14 cellular contexts compared by ENCODE assay signal in genomic region chr4:81523672-81524436, GRCh38. TPM values are rescaled to one million over a fixed set of nuclear protein-coding genes. Genes with fewer than 3 reads are reported as not detected.
DNase-seq lines count a peak whose midpoint lies in the region; ATAC-seq and TF ChIP-seq lines count a peak whose summit lies in the region.
"Had no signal": no experiment of that assay in that cellular context is flagged by ENCODE, and none has a peak within 500 bp of the region (broad histone marks: within the 10 kb centered on the region; RNA-seq: fewer than 3 reads in every experiment).

No MANE protein-coding gene starts in this region.

- H3K27ac Mint-ChIP-seq in GM23338, result no peak overlapping the region
- no peak overlapping the region for H3K27ac Mint-ChIP-seq in activated CD4-positive, alpha-beta T cell treated with anti-CD3 and anti-CD28 coated beads, Interleukin-2, amount 10 ng/mL, durations not matched to agents 24 days and 14 days
- H3K27ac Mint-ChIP-seq: CD8-positive, alpha-beta T cell; nephron; stimulated activated naive CD8-positive, alpha-beta T cell treated with anti-CD3 and anti-CD28 coated beads, Interleukin-15, Interleukin-2, amounts not matched to agents 100 ng/mL and 50 ng/mL, for 24 hours had no signal

- H3K79me2 ChIP-seq in GM23338 (replicated peaks; ENCODE audit: insufficient read depth) (no peaks in the 10 kb centered on the region), neural cell (replicated peaks; ENCODE audit: insufficient read depth, low read length) (no peaks in the 10 kb centered on the region)

- H3K27me3 ChIP-seq in GM23338 (ENCODE audit: insufficient read depth) (no peaks in the 10 kb centered on the region), neural cell (ENCODE audit: insufficient read depth, low read depth, low read length) (no peaks in the 10 kb centered on the region)
- H3K27me3 ChIP-seq: ascending aorta had no signal

- no peak overlapping the region for H3K4me3 Mint-ChIP-seq in GM23338
- no peak overlapping the region for H3K4me3 Mint-ChIP-seq in activated CD4-positive, alpha-beta T cell treated with anti-CD3 and anti-CD28 coated beads, Interleukin-2, amount 10 ng/mL, durations not matched to agents 24 days and 14 days
- H3K4me3 Mint-ChIP-seq: CD8-positive, alpha-beta T cell; nephron; stimulated activated naive CD8-positive, alpha-beta T cell treated with anti-CD3 and anti-CD28 coated beads, Interleukin-15, Interleukin-2, amounts not matched to agents 100 ng/mL and 50 ng/mL, for 24 hours had no signal

- no peak for TF ChIP-seq CTCF in GM23338 (conservative IDR thresholded peaks at IDR 0.05; ENCODE audit: low read depth in 2 of 2)
- no peak for TF ChIP-seq CTCF in neural cell (IDR thresholded peaks at IDR 0.05; ENCODE audit: poor library complexity, severe bottlenecking)

- H2AFZ ChIP-seq in GM23338, result peak overlapping the region; percentile 35; the same call in 1 of the 2 replicates
- H2AFZ ChIP-seq in neural cell (ENCODE audit: low read depth, low read length), result no peak overlapping the region

- intact Hi-C loops in activated CD4-positive, alpha-beta T cell treated with anti-CD3 and anti-CD28 coated beads, Interleukin-2, amount 10 ng/mL, durations not matched to agents 24 days and 14 days (cut with micrococcal nuclease), result no loop called here

- peaks cover 8% of the 10 kb centered on the region; the same call in 2 of the 3 replicates for H3K36me3 Mint-ChIP-seq in GM23338 (ENCODE audit: low read depth)
- no peaks in the 10 kb centered on the region for H3K36me3 Mint-ChIP-seq in activated CD4-positive, alpha-beta T cell treated with anti-CD3 and anti-CD28 coated beads, Interleukin-2, amount 10 ng/mL, durations not matched to agents 24 days and 14 days (ENCODE audit: low read depth)

- H3K4me1 ChIP-seq in GM23338 (ENCODE audit: insufficient read depth), result peaks cover 11% of the 10 kb centered on the region; the same call in 1 of the 2 replicates
- H3K4me1 ChIP-seq: ascending aorta had no signal

- H3K9ac ChIP-seq in neural cell (ENCODE audit: low read length), result no peak overlapping the region

- no peak for TF ChIP-seq RAD21 in neural cell (conservative IDR thresholded peaks at IDR 0.05)

- H3K9me2 ChIP-seq in GM23338 (ENCODE audit: insufficient read depth), result 0 out of 2 replicates have a peak, but pooled peaks cover 6% of the 10 kb centered on the region
- no peaks in the 10 kb centered on the region for H3K9me2 ChIP-seq in neural cell (ENCODE audit: insufficient read depth, low read length)

- H3K4me3 ChIP-seq in GM23338, result no peak overlapping the region
- H3K4me3 ChIP-seq in neural cell (ENCODE audit: low read length), result peak overlapping the region; percentile 13
- H3K4me3 ChIP-seq: ascending aorta had no signal

- H3K27ac ChIP-seq in GM23338 (ENCODE audit: low read depth) (no peak overlapping the region), neural cell (ENCODE audit: low read length) (peak overlapping the region; percentile 34)
- H3K27ac ChIP-seq: ascending aorta had no signal

- H3K9me3 ChIP-seq in neural cell (ENCODE audit: low read length), result no peaks in the 10 kb centered on the region
- H3K9me3 ChIP-seq: ascending aorta had no signal

- ATAC-seq in GM18870 (IDR thresholded peaks at IDR 0.05; ENCODE audit: unreplicated experiment) (peak; percentile 67), GM23338 (no peak), GM21390 (IDR thresholded peaks at IDR 0.05; ENCODE audit: unreplicated experiment) (no peak)
- ATAC-seq: CD8-positive, alpha-beta T cell had no signal

- H3K4me1 Mint-ChIP-seq in GM23338, result peaks cover 8% of the 10 kb centered on the region; the same call in 2 of the 3 replicates
- no peaks in the 10 kb centered on the region for H3K4me1 Mint-ChIP-seq in activated CD4-positive, alpha-beta T cell treated with anti-CD3 and anti-CD28 coated beads, Interleukin-2, amount 10 ng/mL, durations not matched to agents 24 days and 14 days

- TF ChIP-seq EP300 in neural cell (conservative IDR thresholded peaks at IDR 0.05; ENCODE audit: poor library complexity, severe bottlenecking), result no peak

- H3F3A ChIP-seq in GM23338 (replicated peaks; ENCODE audit: low read depth) (no peaks in the 10 kb centered on the region), neural cell (ENCODE audit: insufficient read depth, low read length, poor library complexity, severe bottlenecking) (no peaks in the 10 kb centered on the region)

- peaks cover 23% of the 10 kb centered on the region for H3K9me3 Mint-ChIP-seq in GM23338
- H3K9me3 Mint-ChIP-seq in activated CD4-positive, alpha-beta T cell treated with anti-CD3 and anti-CD28 coated beads, Interleukin-2, amount 10 ng/mL, durations not matched to agents 24 days and 14 days, result peaks cover 20% of the 10 kb centered on the region
- H3K9me3 Mint-ChIP-seq: nephron had no signal

- DNase-seq in GM23338 (ENCODE audit: low spot score) (no peak), NCI-H1930 (lab: John Stamatoyannopoulos, UW) (peak; percentile 28 to 50), NCI-H446 treated with DMSO at 0.1 percent for 48 hours (lab: John Stamatoyannopoulos, UW) (no peak)
- no peak for DNase-seq in activated CD4-positive, alpha-beta T cell treated with anti-CD3 and anti-CD28 coated beads, Interleukin-2, amount 10 ng/mL, durations not matched to agents 24 days and 14 days
- no peak for DNase-seq in stimulated activated CD4-positive, alpha-beta T cell treated with anti-CD3 and anti-CD28 coated beads, Interleukin-4, amount 100 ng/mL, for 24 hours
- DNase-seq: activated CD8-positive, alpha-beta memory T cell treated with anti-CD3 and anti-CD28 coated beads, Interleukin-2, amount 50 U/mL, for 4 hours; CD8-positive, alpha-beta T cell had no signal

- H3K36me3 ChIP-seq in GM23338 (ENCODE audit: insufficient read depth) (no peaks in the 10 kb centered on the region), neural cell (ENCODE audit: insufficient read depth, low read length) (no peaks in the 10 kb centered on the region)
- H3K36me3 ChIP-seq: ascending aorta had no signal

- H3K27me3 Mint-ChIP-seq in GM23338 (ENCODE audit: insufficient read depth, low read depth, poor library complexity), result no peaks in the 10 kb centered on the region
- H3K27me3 Mint-ChIP-seq in activated CD4-positive, alpha-beta T cell treated with anti-CD3 and anti-CD28 coated beads, Interleukin-2, amount 10 ng/mL, durations not matched to agents 24 days and 14 days, result peaks cover 4% of the 10 kb centered on the region
- H3K27me3 Mint-ChIP-seq: stimulated activated naive CD8-positive, alpha-beta T cell treated with anti-CD3 and anti-CD28 coated beads, Interleukin-15, Interleukin-2, amounts not matched to agents 100 ng/mL and 50 ng/mL, for 24 hours had no signal

- H4K20me1 ChIP-seq in GM23338 (replicated peaks; ENCODE audit: insufficient read depth), result no peaks in the 10 kb centered on the region
- H4K20me1 ChIP-seq in neural cell (ENCODE audit: insufficient read depth), result no peaks in the 10 kb centered on the region

- H3K4me2 ChIP-seq in GM23338 (no peak overlapping the region), neural cell (ENCODE audit: low read length) (peak overlapping the region; percentile 16)

TF ChIP-seq in GM23338, 12 proteins besides CTCF, POLR2A, EP300 and RAD21 (continues in another document):
- TF ChIP-seq NANOG (IDR thresholded peaks at IDR 0.05; ENCODE audit: borderline replicate concordance), result no peak
- no peak for TF ChIP-seq ZNF331 (CRISPR knock-in tag; IDR thresholded peaks at IDR 0.05; ENCODE audit: low read depth)
- no peak for TF ChIP-seq EZH2phosphoT487 (IDR thresholded peaks at IDR 0.05; ENCODE audit: unreplicated experiment)
- TF ChIP-seq, protein P1, sequence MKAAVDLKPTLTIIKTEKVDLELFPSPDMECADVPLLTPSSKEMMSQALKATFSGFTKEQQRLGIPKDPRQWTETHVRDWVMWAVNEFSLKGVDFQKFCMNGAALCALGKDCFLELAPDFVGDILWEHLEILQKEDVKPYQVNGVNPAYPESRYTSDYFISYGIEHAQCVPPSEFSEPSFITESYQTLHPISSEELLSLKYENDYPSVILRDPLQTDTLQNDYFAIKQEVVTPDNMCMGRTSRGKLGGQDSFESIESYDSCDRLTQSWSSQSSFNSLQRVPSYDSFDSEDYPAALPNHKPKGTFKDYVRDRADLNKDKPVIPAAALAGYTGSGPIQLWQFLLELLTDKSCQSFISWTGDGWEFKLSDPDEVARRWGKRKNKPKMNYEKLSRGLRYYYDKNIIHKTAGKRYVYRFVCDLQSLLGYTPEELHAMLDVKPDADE (IDR thresholded peaks at IDR 0.05), result no peak

TF ChIP-seq in neural cell, 6 proteins besides CTCF, POLR2A, EP300 and RAD21 (continues in another document):
- TF ChIP-seq EZH2 (IDR thresholded peaks at IDR 0.05; ENCODE audit: borderline replicate concordance, insufficient read depth, low read length, poor library complexity, severe bottlenecking), result no peak
- TF ChIP-seq MXI1 (conservative IDR thresholded peaks at IDR 0.05; ENCODE audit: poor library complexity, severe bottlenecking), result no peak
- no peak for TF ChIP-seq TAF1 (IDR thresholded peaks at IDR 0.05; ENCODE audit: low read depth)
- peak; percentile 29 for TF ChIP-seq POLR2AphosphoS5 (IDR thresholded peaks at IDR 0.05)

RNA-seq across cellular contexts. Expression of gene RASGEF1B, which starts 52.1 kb away (rescaled TPM):
- 2.8 and 5.3 TPM in 2 replicates for total RNA-seq in GM23338 (2014; rRNA removed; shearing (Covaris generic))
- polyA plus RNA-seq in GM23338 (2016; fragmentation: Nextera tagmentation; extraction: Ambion mirVana) (5.2 and 5.6 TPM in 2 replicates), neural cell (16.7 and 21.5 TPM in 2 replicates)
- 60.5 and 61.6 TPM in 2 replicates for polyA minus RNA-seq in neural cell
- total RNA-seq in activated CD4-positive, alpha-beta T cell treated with anti-CD3 and anti-CD28 coated beads, Interleukin-2, amount 10 ng/mL, durations not matched to agents 24 days and 14 days, result 3.9 and 5.5 TPM in 2 replicates
- total RNA-seq: endothelial cell of umbilical vein had no signal
- polyA plus RNA-seq: endothelial cell of umbilical vein had no signal

Comparison
In these comparisons a context has a peak if more than half of its experiments do, and no peak if none do; other contexts are left out.
1. DNase-seq: peak in NCI-H1930 (2 of 2); none in GM23338 (single experiment), activated CD4-positive, alpha-beta T cell treated with anti-CD3 and anti-CD28 coated beads, Interleukin-2, amount 10 ng/mL, durations not matched to agents 24 days and 14 days (single experiment), stimulated activated CD4-positive, alpha-beta T cell treated with anti-CD3 and anti-CD28 coated beads, Interleukin-4, amount 100 ng/mL, for 24 hours (single experiment) and NCI-H446 treated with DMSO at 0.1 percent for 48 hours (single experiment).